Comparison of ENCODE assay signal across 8 cellular contexts in the genomic region with DNA sequence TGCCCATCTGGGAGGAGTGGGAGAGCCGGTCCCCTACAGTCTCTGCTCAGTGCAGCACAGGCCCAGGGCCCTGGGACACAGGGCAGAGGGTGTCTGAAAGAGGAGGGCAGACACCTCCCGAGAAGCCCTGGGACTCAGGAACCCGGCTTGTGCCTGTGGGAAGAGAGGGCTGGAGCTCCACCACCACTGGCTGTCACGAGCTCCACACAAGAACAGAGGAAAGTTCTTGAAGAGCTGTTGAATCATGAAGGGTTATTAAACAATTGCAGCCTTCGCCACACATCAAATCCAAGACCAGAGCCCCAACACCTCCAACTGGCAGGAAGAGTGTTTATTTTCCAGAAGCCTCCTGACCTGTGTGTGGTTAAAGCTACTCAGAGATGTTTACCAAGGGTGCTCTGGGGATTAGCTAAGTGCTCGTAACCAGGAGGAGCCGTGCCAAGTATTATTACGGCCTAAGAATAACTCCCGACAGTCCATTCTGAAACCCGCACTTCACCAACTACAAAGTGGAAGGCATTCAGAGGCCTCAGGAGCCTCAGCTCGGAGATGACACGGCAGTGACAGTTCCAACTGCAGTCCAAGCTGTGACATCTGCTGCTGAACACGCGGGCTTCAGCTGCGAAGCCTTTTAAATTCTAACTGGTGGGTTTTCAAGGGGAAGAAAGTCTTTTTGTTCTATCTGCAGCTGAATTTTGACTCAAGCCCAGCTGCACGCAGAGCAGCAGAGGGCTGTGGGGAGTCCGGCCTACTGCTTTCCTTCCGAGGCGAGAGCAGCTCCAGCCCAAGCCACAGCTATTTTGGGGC.
DNase-seq lines count a peak whose midpoint lies in the region; ATAC-seq and TF ChIP-seq lines count a peak whose summit lies in the region.

No MANE protein-coding gene starts in this region.

- H3K4me3 ChIP-seq in hepatocyte (no peak overlapping the region), suprapubic skin (no peak overlapping the region)

- peaks cover 17% of the 10 kb centered on the region for H3K4me1 Mint-ChIP-seq in WTC11
- no peaks in the 10 kb centered on the region for H3K4me1 Mint-ChIP-seq in CD4-positive, alpha-beta T cell (ENCODE audit: low read depth)

- POLR2A ChIA-PET in WTC11 (lab: Charles Lee): no interaction called here
- POLR2A ChIA-PET in CD4-positive, alpha-beta T cell (lab: Charles Lee): no interaction called here

- WGBS in hepatocyte (ENCODE audit: low lambda C conversion rate, missing lambda C conversion rate): 41% methylated on average over 19 of the region's 19 CpGs
- 78% methylated on average over 19 of the region's 19 CpGs for WGBS in suprapubic skin

- H3K9me3 ChIP-seq in hepatocyte (ENCODE audit: low read depth): no peaks in the 10 kb centered on the region
- H3K9me3 ChIP-seq in suprapubic skin: no peaks in the 10 kb centered on the region
- no peaks in the 10 kb centered on the region for H3K9me3 ChIP-seq in CD4-positive, alpha-beta T cell (ENCODE audit: control insufficient read depth, low read length)

- TF ChIP-seq POLR2A in suprapubic skin (IDR thresholded peaks at IDR 0.05): no peak

- no peaks in the 10 kb centered on the region for H3K9me3 Mint-ChIP-seq in WTC11
- H3K9me3 Mint-ChIP-seq in CD4-positive, alpha-beta T cell: no peaks in the 10 kb centered on the region

- H4K20me1 ChIP-seq in hepatocyte (ENCODE audit: insufficient read depth, poor library complexity, severe bottlenecking): no peaks in the 10 kb centered on the region

- H3K36me3 ChIP-seq in hepatocyte (replicated peaks; ENCODE audit: insufficient read depth, low read depth) (no peaks in the 10 kb centered on the region), suprapubic skin (no peaks in the 10 kb centered on the region)

- H3K27ac ChIP-seq in hepatocyte: peak overlapping the region; percentile 81
- H3K27ac ChIP-seq in suprapubic skin: peak overlapping the region; percentile 35
- H3K27ac ChIP-seq in CD4-positive, alpha-beta T cell (ENCODE audit: low read depth, low read length): no peak overlapping the region

- no peak overlapping the region for H3K4me3 Mint-ChIP-seq in WTC11
- no peak overlapping the region for H3K4me3 Mint-ChIP-seq in CD4-positive, alpha-beta T cell

- H3K9me2 ChIP-seq in hepatocyte (replicated peaks; ENCODE audit: insufficient read depth): no peaks in the 10 kb centered on the region

- peak overlapping the region; percentile 53 for H3K27ac Mint-ChIP-seq in WTC11
- H3K27ac Mint-ChIP-seq in CD4-positive, alpha-beta T cell: no peak overlapping the region

- H3K79me2 ChIP-seq in hepatocyte: peaks cover 12% of the 10 kb centered on the region

- TF ChIP-seq EP300 in suprapubic skin (IDR thresholded peaks at IDR 0.05): no peak

- H2AFZ ChIP-seq in hepatocyte: no peak overlapping the region

- peaks cover 24% of the 10 kb centered on the region for H3K4me1 ChIP-seq in hepatocyte (ENCODE audit: insufficient read depth)
- H3K4me1 ChIP-seq in suprapubic skin: peaks cover 12% of the 10 kb centered on the region

- CTCF ChIA-PET in WTC11 (lab: Charles Lee): interaction anchor here (0.9 to 1.2 kb wide), 2 partner anchors 10 to 11 kb away, joined by 3 read pairs; no protein-coding TSS in a partner anchor
- CTCF ChIA-PET in CD4-positive, alpha-beta T cell (lab: Charles Lee): no interaction called here

- H3K36me3 Mint-ChIP-seq in WTC11: peaks cover 4% of the 10 kb centered on the region; the same call in 1 of the 2 replicates
- H3K36me3 Mint-ChIP-seq in CD4-positive, alpha-beta T cell (ENCODE audit: low read depth): no peaks in the 10 kb centered on the region

- TF ChIP-seq CTCF in WTC11 (IDR thresholded peaks at IDR 0.05): no peak
- no peak for TF ChIP-seq CTCF in hepatocyte (IDR thresholded peaks at IDR 0.05; ENCODE audit: poor library complexity)
- no peak for TF ChIP-seq CTCF in suprapubic skin (IDR thresholded peaks at IDR 0.05)
- TF ChIP-seq CTCF in CD4-positive, alpha-beta T cell (IDR thresholded peaks at IDR 0.05): no peak

- no peak for ATAC-seq in WTC11
- ATAC-seq in CD4-positive, alpha-beta T cell (ENCODE audit: poor library complexity): no peak

- intact Hi-C loops in CD4-positive, alpha-beta T cell (cut with DNase I, micrococcal nuclease): no loop called here

- H3K27me3 Mint-ChIP-seq in WTC11 (ENCODE audit: low read depth): no peaks in the 10 kb centered on the region
- no peaks in the 10 kb centered on the region for H3K27me3 Mint-ChIP-seq in CD4-positive, alpha-beta T cell

- peak; percentile 96 for DNase-seq in A172 (ENCODE audit: low spot score)
- DNase-seq in LHCN-M2 (ENCODE audit: low read depth): peak; percentile 96
- peak; percentile 8 for DNase-seq in WTC11 (ENCODE audit: low spot score)
- peak; percentile 83 for DNase-seq in hepatocyte (ENCODE audit: low spot score)
- peak in 1 of 2 donors; percentile 64 for DNase-seq in suprapubic skin (ENCODE audit: low spot score in 2 of 2)
- DNase-seq in CD4-positive, alpha-beta T cell: no peak
- DNase-seq in HuH-7.5 (ENCODE audit: low spot score): no peak
- no peak for DNase-seq in ecto neural progenitor cell (ENCODE audit: low spot score)

- no peaks in the 10 kb centered on the region for H3K27me3 ChIP-seq in hepatocyte
- H3K27me3 ChIP-seq in suprapubic skin: no peaks in the 10 kb centered on the region
- no peaks in the 10 kb centered on the region for H3K27me3 ChIP-seq in CD4-positive, alpha-beta T cell (ENCODE audit: control insufficient read depth, insufficient read depth, low read length)

- H3K4me2 ChIP-seq in hepatocyte: peak overlapping the region; percentile 26

TF ChIP-seq in WTC11, 78 proteins besides CTCF, POLR2A, EP300 and RAD21:
- TF ChIP-seq USF1 (CRISPR knock-in tag; IDR thresholded peaks at IDR 0.05): no peak
TF ChIP-seq in WTC11: peak in this region for 0.

Comparison
In these comparisons a context has a peak if more than half of its experiments do, and no peak if none do; other contexts are left out.
1. DNase-seq: peak in A172 (single experiment), LHCN-M2 (single experiment), WTC11 (single experiment) and hepatocyte (single experiment); none in CD4-positive, alpha-beta T cell (0 of 10), HuH-7.5 (single experiment) and ecto neural progenitor cell (single experiment).